ENCODE assay signal across 1 cellular context in genomic region chr4:10183462-10183861, GRCh38.
TF ChIP-seq lines count a peak whose summit lies in the region.

No MANE protein-coding gene starts in this region.

TF ChIP-seq in K562, 482 proteins besides CTCF, POLR2A, EP300 and RAD21 (continued from another document and continues in another):
- TF ChIP-seq, protein P1, sequence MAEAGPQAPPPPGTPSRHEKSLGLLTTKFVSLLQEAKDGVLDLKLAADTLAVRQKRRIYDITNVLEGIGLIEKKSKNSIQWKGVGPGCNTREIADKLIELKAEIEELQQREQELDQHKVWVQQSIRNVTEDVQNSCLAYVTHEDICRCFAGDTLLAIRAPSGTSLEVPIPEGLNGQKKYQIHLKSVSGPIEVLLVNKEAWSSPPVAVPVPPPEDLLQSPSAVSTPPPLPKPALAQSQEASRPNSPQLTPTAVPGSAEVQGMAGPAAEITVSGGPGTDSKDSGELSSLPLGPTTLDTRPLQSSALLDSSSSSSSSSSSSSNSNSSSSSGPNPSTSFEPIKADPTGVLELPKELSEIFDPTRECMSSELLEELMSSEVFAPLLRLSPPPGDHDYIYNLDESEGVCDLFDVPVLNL (CRISPR knock-in tag; IDR thresholded peaks at IDR 0.05; ENCODE audit: low read depth), result no peak
- TF ChIP-seq CSDE1 (IDR thresholded peaks at IDR 0.05), result no peak
- no peak for TF ChIP-seq POLR2H (tag; IDR thresholded peaks at IDR 0.05; ENCODE audit: low read depth)
- no peak for TF ChIP-seq ZFP30 (CRISPR knock-in tag; IDR thresholded peaks at IDR 0.05; ENCODE audit: borderline replicate concordance)
- TF ChIP-seq PTTG1 (tag; IDR thresholded peaks at IDR 0.05; ENCODE audit: low read depth), result peak; percentile 79; the same call in 1 of the 2 replicates
- peak; percentile 74 for TF ChIP-seq SMAD4 (CRISPR knock-in tag; conservative IDR thresholded peaks at IDR 0.05)
- TF ChIP-seq ZNF277 (CRISPR knock-in tag; IDR thresholded peaks at IDR 0.05; ENCODE audit: borderline replicate concordance), result no peak
- TF ChIP-seq NONO (IDR thresholded peaks at IDR 0.05; ENCODE audit: low read depth in 2 of 2, low read length in 1 of 2), result no peak
- TF ChIP-seq POLR2AphosphoS5 (IDR thresholded peaks at IDR 0.05; ENCODE audit: control insufficient read depth, insufficient read depth, low read depth, low read length), result no peak
- TF ChIP-seq, protein P2, sequence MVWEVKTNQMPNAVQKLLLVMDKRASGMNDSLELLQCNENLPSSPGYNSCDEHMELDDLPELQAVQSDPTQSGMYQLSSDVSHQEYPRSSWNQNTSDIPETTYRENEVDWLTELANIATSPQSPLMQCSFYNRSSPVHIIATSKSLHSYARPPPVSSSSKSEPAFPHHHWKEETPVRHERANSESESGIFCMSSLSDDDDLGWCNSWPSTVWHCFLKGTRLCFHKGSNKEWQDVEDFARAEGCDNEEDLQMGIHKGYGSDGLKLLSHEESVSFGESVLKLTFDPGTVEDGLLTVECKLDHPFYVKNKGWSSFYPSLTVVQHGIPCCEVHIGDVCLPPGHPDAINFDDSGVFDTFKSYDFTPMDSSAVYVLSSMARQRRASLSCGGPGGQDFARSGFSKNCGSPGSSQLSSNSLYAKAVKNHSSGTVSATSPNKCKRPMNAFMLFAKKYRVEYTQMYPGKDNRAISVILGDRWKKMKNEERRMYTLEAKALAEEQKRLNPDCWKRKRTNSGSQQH (CRISPR knock-in tag; IDR thresholded peaks at IDR 0.05), result 0 out of 2 replicates have a peak, but pooled peaks have one; percentile 11
- no peak for TF ChIP-seq NELFE (IDR thresholded peaks at IDR 0.05; ENCODE audit: insufficient read depth, insufficient read length)
- TF ChIP-seq POLR3A (IDR thresholded peaks at IDR 0.05; ENCODE audit: borderline replicate concordance, extremely low read depth, insufficient read depth, insufficient read length), result no peak
- TF ChIP-seq, protein P3, sequence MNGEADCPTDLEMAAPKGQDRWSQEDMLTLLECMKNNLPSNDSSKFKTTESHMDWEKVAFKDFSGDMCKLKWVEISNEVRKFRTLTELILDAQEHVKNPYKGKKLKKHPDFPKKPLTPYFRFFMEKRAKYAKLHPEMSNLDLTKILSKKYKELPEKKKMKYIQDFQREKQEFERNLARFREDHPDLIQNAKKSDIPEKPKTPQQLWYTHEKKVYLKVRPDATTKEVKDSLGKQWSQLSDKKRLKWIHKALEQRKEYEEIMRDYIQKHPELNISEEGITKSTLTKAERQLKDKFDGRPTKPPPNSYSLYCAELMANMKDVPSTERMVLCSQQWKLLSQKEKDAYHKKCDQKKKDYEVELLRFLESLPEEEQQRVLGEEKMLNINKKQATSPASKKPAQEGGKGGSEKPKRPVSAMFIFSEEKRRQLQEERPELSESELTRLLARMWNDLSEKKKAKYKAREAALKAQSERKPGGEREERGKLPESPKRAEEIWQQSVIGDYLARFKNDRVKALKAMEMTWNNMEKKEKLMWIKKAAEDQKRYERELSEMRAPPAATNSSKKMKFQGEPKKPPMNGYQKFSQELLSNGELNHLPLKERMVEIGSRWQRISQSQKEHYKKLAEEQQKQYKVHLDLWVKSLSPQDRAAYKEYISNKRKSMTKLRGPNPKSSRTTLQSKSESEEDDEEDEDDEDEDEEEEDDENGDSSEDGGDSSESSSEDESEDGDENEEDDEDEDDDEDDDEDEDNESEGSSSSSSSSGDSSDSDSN (IDR thresholded peaks at IDR 0.05; ENCODE audit: borderline replicate concordance in 1 of 2, low read depth in 2 of 2, low read length in 2 of 2), result 0 out of 4 replicates have a peak, but pooled peaks of 1 of the 2 experiments have one; percentile 15
- TF ChIP-seq RNF2 (IDR thresholded peaks at IDR 0.05), result no peak
- TF ChIP-seq TCFL5 (CRISPR knock-in tag; conservative IDR thresholded peaks at IDR 0.05), result peak; percentile 73; the same call in 1 of the 2 replicates
- TF ChIP-seq, protein P4, sequence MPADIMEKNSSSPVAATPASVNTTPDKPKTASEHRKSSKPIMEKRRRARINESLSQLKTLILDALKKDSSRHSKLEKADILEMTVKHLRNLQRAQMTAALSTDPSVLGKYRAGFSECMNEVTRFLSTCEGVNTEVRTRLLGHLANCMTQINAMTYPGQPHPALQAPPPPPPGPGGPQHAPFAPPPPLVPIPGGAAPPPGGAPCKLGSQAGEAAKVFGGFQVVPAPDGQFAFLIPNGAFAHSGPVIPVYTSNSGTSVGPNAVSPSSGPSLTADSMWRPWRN (IDR thresholded peaks at IDR 0.05; ENCODE audit: low read depth), result no peak
- TF ChIP-seq RERE (CRISPR knock-in tag; IDR thresholded peaks at IDR 0.05; ENCODE audit: borderline replicate concordance), result no peak
- no peak for TF ChIP-seq HDAC1 (IDR thresholded peaks at IDR 0.05)
- no peak for TF ChIP-seq MXI1 (IDR thresholded peaks at IDR 0.05; ENCODE audit: low read depth, low read length)
- TF ChIP-seq KLF13 (tag; IDR thresholded peaks at IDR 0.05; ENCODE audit: borderline replicate concordance, low read depth), result no peak
- no peak for TF ChIP-seq MCM2 (IDR thresholded peaks at IDR 0.05; ENCODE audit: low read depth)
- no peak for TF ChIP-seq CHD7 (IDR thresholded peaks at IDR 0.05; ENCODE audit: low read depth, low read length)
- no peak for TF ChIP-seq STAG1 (CRISPR knock-in tag; IDR thresholded peaks at IDR 0.05; ENCODE audit: borderline replicate concordance)
- no peak for TF ChIP-seq LEF1 (IDR thresholded peaks at IDR 0.05)
- TF ChIP-seq SMARCA4 (IDR thresholded peaks at IDR 0.05), result no peak
- 0 out of 2 replicates have a peak, but pooled peaks have one; percentile 47 for TF ChIP-seq ZBTB26 (CRISPR knock-in tag; IDR thresholded peaks at IDR 0.05)
- TF ChIP-seq TOE1 (IDR thresholded peaks at IDR 0.05; ENCODE audit: borderline replicate concordance), result no peak
- TF ChIP-seq TOE1 (CRISPR knock-in tag; IDR thresholded peaks at IDR 0.05; ENCODE audit: borderline replicate concordance, low read depth), result no peak
- no peak for TF ChIP-seq ZNF408 (CRISPR knock-in tag; IDR thresholded peaks at IDR 0.05; ENCODE audit: low read depth)
- no peak for TF ChIP-seq RB1 (IDR thresholded peaks at IDR 0.05; ENCODE audit: low read depth)
- TF ChIP-seq SMARCE1 (IDR thresholded peaks at IDR 0.05), result no peak
